Comparison of ENCODE assay signal across 8 cellular contexts in the genomic region with DNA sequence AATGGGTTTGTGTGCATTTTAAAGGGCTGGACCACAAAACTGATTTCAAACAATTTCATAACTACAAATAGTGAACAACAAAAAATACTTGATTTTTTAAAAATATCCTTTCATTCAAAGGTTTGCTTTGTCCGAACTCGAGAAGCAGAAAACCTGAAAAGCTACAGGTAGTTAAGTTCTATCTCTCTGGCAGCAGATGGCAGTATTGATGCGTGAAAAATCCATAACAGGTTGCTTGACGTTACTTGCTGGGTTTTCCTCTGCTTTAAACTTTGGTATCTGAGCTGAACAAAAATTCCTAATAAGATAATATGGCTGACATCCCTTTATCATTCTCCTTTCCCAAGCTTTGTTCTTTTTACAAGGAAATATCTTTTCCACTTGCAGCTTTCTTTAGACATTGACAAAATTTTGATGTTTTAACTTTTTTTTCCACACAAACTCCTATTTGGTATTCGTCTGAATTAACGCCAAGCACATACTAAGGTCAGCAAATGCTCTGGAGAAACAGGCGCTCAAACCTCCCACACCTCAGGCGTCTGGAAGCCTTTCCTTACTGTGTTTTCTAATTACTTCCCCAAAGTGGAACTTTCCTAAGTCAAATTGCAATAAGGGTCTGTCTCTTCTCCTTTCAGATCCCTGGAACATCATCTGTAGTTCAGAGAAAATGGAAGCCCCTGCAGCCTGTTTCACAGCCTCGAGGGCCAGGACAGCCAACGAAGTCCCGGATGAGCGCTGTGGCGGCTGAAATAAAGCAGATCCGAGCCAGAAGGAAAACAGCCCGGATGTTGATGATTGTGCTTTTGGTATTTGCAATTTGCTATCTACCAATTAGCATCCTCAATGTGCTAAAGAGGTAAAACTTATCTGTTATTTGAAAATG. TPM values are rescaled to one million over a fixed set of nuclear protein-coding genes. Genes with fewer than 3 reads are reported as not detected.
DNase-seq lines count a peak whose midpoint lies in the region; ATAC-seq, FAIRE-seq and TF ChIP-seq lines count a peak whose summit lies in the region.

No MANE protein-coding gene starts in this region.

- TF ChIP-seq RAD21 in K562 (CRISPR knock-in tag; conservative IDR thresholded peaks at IDR 0.05 in 1 of 2, IDR thresholded peaks at IDR 0.05 in 1 of 2) = peak; percentile 51 to 56

- H3K27ac ChIP-seq in K562 (ENCODE audit: extremely low read depth, low read depth, low read length) (no peak overlapping the region), transverse colon (no peak overlapping the region)

- no peaks in the 10 kb centered on the region for H4K20me1 ChIP-seq in K562 (replicated peaks; ENCODE audit: control insufficient read depth, insufficient read depth, low read length)

- peaks cover 2% of the 10 kb centered on the region for H3K9me3 Mint-ChIP-seq in activated naive CD4-positive, alpha-beta T cell treated with anti-CD3 and anti-CD28 coated beads for 36 hours

- no peak for TF ChIP-seq POLR2A in K562 (conservative IDR thresholded peaks at IDR 0.05)
- TF ChIP-seq POLR2A in transverse colon (IDR thresholded peaks at IDR 0.05) = no peak

- H3K4me3 Mint-ChIP-seq in activated naive CD4-positive, alpha-beta T cell treated with anti-CD3 and anti-CD28 coated beads for 36 hours = no peak overlapping the region

- POLR2A ChIA-PET in K562 (lab: Yijun Ruan, JAX) = no interaction called here

- intact Hi-C loops in activated naive CD4-positive, alpha-beta T cell treated with anti-CD3 and anti-CD28 coated beads for 36 hours (cut with micrococcal nuclease) = loop anchor here (2.0 to 10.0 kb wide), 5 partner anchors 610 to 1315 kb away; no protein-coding TSS in a partner anchor
- intact Hi-C loops in K562 (cut with micrococcal nuclease) (loop anchor here (5.0 kb wide), 1 partner anchor 1015 kb away; no protein-coding TSS in a partner anchor), transverse colon (cut with DNase I; ENCODE audit: low total_unique reads) (no loop called here)

- 0% methylated on average over 14 of the region's 15 CpGs for WGBS in K562 (ENCODE audit: insufficient coverage, low coverage, missing lambda C conversion rate)
- 30 to 40% methylated on average over 13 to 15 of the region's 15 CpGs for WGBS in transverse colon (ENCODE audit: low coverage in 1 of 2), 2 donors

- H3K79me2 ChIP-seq in K562 (ENCODE audit: control insufficient read depth, insufficient read depth, low read length) = no peaks in the 10 kb centered on the region

- no peaks in the 10 kb centered on the region for H3K4me1 Mint-ChIP-seq in activated naive CD4-positive, alpha-beta T cell treated with anti-CD3 and anti-CD28 coated beads for 36 hours (ENCODE audit: low read depth)

- peak; percentile 66 for ATAC-seq in HG03342 (IDR thresholded peaks at IDR 0.05; ENCODE audit: unreplicated experiment)
- no peak for ATAC-seq in K562

- TF ChIP-seq EP300 in K562 (IDR thresholded peaks at IDR 0.05; ENCODE audit: low read length) (no peak), transverse colon (IDR thresholded peaks at IDR 0.05; ENCODE audit: low read depth) (no peak)

- no peak overlapping the region for H2AFZ ChIP-seq in K562 (ENCODE audit: low read depth, low read length)

- peak in 2 of 3 experiments; percentile 32 to 38; a peak in 2 of 6 replicates for TF ChIP-seq CTCF in K562 (IDR thresholded peaks at IDR 0.05 in 2 of 3, conservative IDR thresholded peaks at IDR 0.05 in 1 of 3; ENCODE audit: insufficient read depth in 2 of 3, low read depth in 1 of 3, low read length in 3 of 3)
- peak; percentile 41 to 57 (median 47) for TF ChIP-seq CTCF in transverse colon (IDR thresholded peaks at IDR 0.05)

- in situ Hi-C loops in K562 (cut with MboI) (no loop called here), transverse colon (cut with MboI; ENCODE audit: low pct_ligation_motif_present in 1 of 4, low pct_unique_long_range_greater_than_20kb in 1 of 4, low sequenced_read_pairs in 3 of 4) (no loop called here)

- H3K27ac Mint-ChIP-seq in activated naive CD4-positive, alpha-beta T cell treated with anti-CD3 and anti-CD28 coated beads for 36 hours = no peak overlapping the region

- peak; percentile 18 for DNase-seq in activated naive CD4-positive, alpha-beta T cell treated with anti-CD3 and anti-CD28 coated beads for 36 hours
- no peak for DNase-seq in activated naive CD4-positive, alpha-beta T cell treated with anti-CD3 and anti-CD28 coated beads, Interleukin-2, amount 50 U/mL, for 16 hours
- DNase-seq in NCI-H524 (lab: John Stamatoyannopoulos, UW) (peak; percentile 20 to 70), K562 (ENCODE audit: extremely low read depth in 1 of 4, low spot score in 3 of 4) (peak; percentile 6 to 43 (median 10)), transverse colon (no peak)
- DNase-seq in stimulated activated CD4-positive, alpha-beta T cell treated with anti-CD3 and anti-CD28 coated beads, Interleukin-4, amount 100 ng/mL, for 24 hours = no peak

- CTCF ChIA-PET in activated naive CD4-positive, alpha-beta T cell treated with anti-CD3 and anti-CD28 coated beads for 36 hours (lab: Charles Lee) = interaction anchor here (0.7 to 1.2 kb wide), 3 partner anchors 11 to 673 kb away, joined by 3 to 4 read pairs (median 3); no protein-coding TSS in a partner anchor
- CTCF ChIA-PET in K562 (lab: Yijun Ruan, JAX; ENCODE audit: low intra/inter-chr PET ratio) = no interaction called here

- H3K36me3 ChIP-seq in K562 (ENCODE audit: control insufficient read depth, insufficient read depth, low read length) (no peaks in the 10 kb centered on the region), transverse colon (no peaks in the 10 kb centered on the region)

- H3K4me3 ChIP-seq in K562 (no peak overlapping the region), transverse colon (no peak overlapping the region)

- H3K36me3 Mint-ChIP-seq in activated naive CD4-positive, alpha-beta T cell treated with anti-CD3 and anti-CD28 coated beads for 36 hours (ENCODE audit: low read depth) = no peaks in the 10 kb centered on the region

- H3K27me3 Mint-ChIP-seq in activated naive CD4-positive, alpha-beta T cell treated with anti-CD3 and anti-CD28 coated beads for 36 hours (ENCODE audit: low read depth) = no peaks in the 10 kb centered on the region

- FAIRE-seq in K562 (lab: Jason Lieb, UNC) = peak; percentile 15
- FAIRE-seq in islet of Langerhans (lab: Jason Lieb, UNC) = peak; percentile 99

- no TSS peak for BruUV-seq in K562 (replicated peaks; lab: Mats Ljungman, UMichigan)

- H3K27me3 ChIP-seq in K562 (ENCODE audit: control insufficient read depth in 2 of 2, insufficient read depth in 2 of 2, low read length in 2 of 2) = no peaks in the 10 kb centered on the region
- H3K27me3 ChIP-seq in transverse colon = no peaks in the 10 kb centered on the region

- no peak overlapping the region for H3K9ac ChIP-seq in K562 (ENCODE audit: insufficient read depth in 1 of 2, low read depth in 2 of 2, low read length in 2 of 2)

- H3K9me3 ChIP-seq in K562 (replicated peaks; ENCODE audit: control insufficient read depth, insufficient read depth, low read depth, low read length) (no peaks in the 10 kb centered on the region; the same call in 1 of the 2 replicates), transverse colon (no peaks in the 10 kb centered on the region)

- no peak overlapping the region for H3K4me2 ChIP-seq in K562 (ENCODE audit: insufficient read depth, low read length)

- H3K4me1 ChIP-seq in K562 (replicated peaks in 1 of 2; ENCODE audit: control insufficient read depth in 2 of 2, insufficient read depth in 2 of 2, low read length in 2 of 2) (no peaks in the 10 kb centered on the region), transverse colon (no peaks in the 10 kb centered on the region)

- no peaks in the 10 kb centered on the region for H3K9me1 ChIP-seq in K562 (ENCODE audit: control insufficient read depth, insufficient read depth, low read length)

TF ChIP-seq in K562, 482 proteins besides CTCF, POLR2A, EP300 and RAD21 (continues in another document):
- TF ChIP-seq PTTG1 (tag; IDR thresholded peaks at IDR 0.05; ENCODE audit: low read depth) = no peak
- TF ChIP-seq, protein P1, sequence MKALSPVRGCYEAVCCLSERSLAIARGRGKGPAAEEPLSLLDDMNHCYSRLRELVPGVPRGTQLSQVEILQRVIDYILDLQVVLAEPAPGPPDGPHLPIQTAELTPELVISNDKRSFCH (CRISPR knock-in tag; IDR thresholded peaks at IDR 0.05) = no peak
- TF ChIP-seq, protein P1 (tag; IDR thresholded peaks at IDR 0.05) = no peak
- TF ChIP-seq KDM4B (IDR thresholded peaks at IDR 0.05; ENCODE audit: borderline replicate concordance in 2 of 2, low read depth in 1 of 2) = no peak
- TF ChIP-seq, protein P2, sequence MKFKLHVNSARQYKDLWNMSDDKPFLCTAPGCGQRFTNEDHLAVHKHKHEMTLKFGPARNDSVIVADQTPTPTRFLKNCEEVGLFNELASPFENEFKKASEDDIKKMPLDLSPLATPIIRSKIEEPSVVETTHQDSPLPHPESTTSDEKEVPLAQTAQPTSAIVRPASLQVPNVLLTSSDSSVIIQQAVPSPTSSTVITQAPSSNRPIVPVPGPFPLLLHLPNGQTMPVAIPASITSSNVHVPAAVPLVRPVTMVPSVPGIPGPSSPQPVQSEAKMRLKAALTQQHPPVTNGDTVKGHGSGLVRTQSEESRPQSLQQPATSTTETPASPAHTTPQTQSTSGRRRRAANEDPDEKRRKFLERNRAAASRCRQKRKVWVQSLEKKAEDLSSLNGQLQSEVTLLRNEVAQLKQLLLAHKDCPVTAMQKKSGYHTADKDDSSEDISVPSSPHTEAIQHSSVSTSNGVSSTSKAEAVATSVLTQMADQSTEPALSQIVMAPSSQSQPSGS (CRISPR knock-in tag; IDR thresholded peaks at IDR 0.05) = no peak

RNA-seq across cellular contexts. Expression of a gene that starts 50.3 kb away (rescaled TPM):
- not detected for total RNA-seq in activated naive CD4-positive, alpha-beta T cell treated with anti-CD3 and anti-CD28 coated beads for 36 hours
- not detected in 2 replicates for total RNA-seq in K562 (2011; cell fraction: chromatin; rRNA removed; ENCODE audit: low replicate concordance)
- total RNA-seq in K562 (2011; cell fraction: nucleolus; rRNA removed) = not detected in 2 replicates
- not detected in 2 replicates for total RNA-seq in K562 (2011; cell fraction: nucleoplasm; rRNA removed)
- total RNA-seq in K562 (2014; rRNA removed) = not detected in 2 replicates
- not detected in 2 replicates for total RNA-seq in K562 (2014; rRNA removed; fragmentation: Illumina TruSeq; extraction: Trizol)
- not detected in 2 replicates for total RNA-seq in K562 (2015; rRNA removed; fragmentation: Illumina TruSeq; extraction: Trizol)
- not detected in 2 replicates for total RNA-seq in K562 (2021)
- not detected in 2 replicates for polyA plus RNA-seq in K562 (2011; rRNA removed)
- not detected in 2 replicates for polyA plus RNA-seq in K562 (2011; cell fraction: cytosol; rRNA removed)
- polyA plus RNA-seq in K562 (2011; cell fraction: nucleus; rRNA removed) = not detected in 2 replicates
- not detected in 2 replicates for polyA plus RNA-seq in K562 (2012)
- polyA plus RNA-seq in K562 (2014; fragmentation: Illumina TruSeq; extraction: Trizol) = not detected in 2 replicates
- not detected for polyA plus RNA-seq in K562 (2014; fragmentation: Nextera tagmentation; extraction: Ambion mirVana)
- not detected in 2 replicates for polyA plus RNA-seq in K562 (2014; rRNA removed)
- not detected in 2 replicates for polyA minus RNA-seq in K562 (2011; rRNA and poly(A)+ RNA removed)
- not detected in 2 replicates for polyA minus RNA-seq in K562 (2011; cell fraction: cytosol; rRNA and poly(A)+ RNA removed)
- polyA minus RNA-seq in K562 (2011; cell fraction: nucleus; rRNA and poly(A)+ RNA removed) = not detected in 2 replicates
- not detected for total RNA-seq in transverse colon

Comparison
In these comparisons a context has a peak if more than half of its experiments do, and no peak if none do; other contexts are left out.
1. DNase-seq: peak in activated naive CD4-positive, alpha-beta T cell treated with anti-CD3 and anti-CD28 coated beads for 36 hours (single experiment), NCI-H524 (2 of 2) and K562 (4 of 4); none in activated naive CD4-positive, alpha-beta T cell treated with anti-CD3 and anti-CD28 coated beads, Interleukin-2, amount 50 U/mL, for 16 hours (single experiment), transverse colon (single experiment) and stimulated activated CD4-positive, alpha-beta T cell treated with anti-CD3 and anti-CD28 coated beads, Interleukin-4, amount 100 ng/mL, for 24 hours (single experiment).